In the genomic region with DNA sequence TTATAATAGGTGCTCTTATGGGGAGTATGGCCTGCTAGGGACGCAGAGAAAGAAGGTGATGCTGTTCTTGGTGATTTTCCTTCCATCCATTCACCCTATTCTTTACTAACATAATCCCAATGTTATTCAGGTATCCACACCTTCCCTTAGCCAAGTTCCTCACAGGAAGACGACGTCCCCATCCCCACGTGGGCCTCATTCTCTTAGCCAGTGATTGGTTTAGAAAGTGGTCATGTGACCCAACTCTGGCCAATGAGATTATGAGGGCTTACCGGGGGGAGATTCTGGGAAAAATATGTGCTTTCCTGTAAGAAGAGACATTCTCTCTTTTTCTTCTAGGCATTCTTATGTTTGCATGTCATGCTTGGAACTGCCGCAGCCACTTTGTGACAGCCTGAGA, we compare ENCODE assay signal across 32 cellular contexts.
"Had no signal": no experiment of that assay in that cellular context is flagged by ENCODE, and none has a peak within 500 bp of the region (broad histone marks: within the 10 kb centered on the region; RNA-seq: fewer than 3 reads in every experiment).

No MANE protein-coding gene starts in this region.

- H3K36me3 ChIP-seq: neural progenitor cell, ovary, spleen, suprapubic skin, thoracic aorta, thyroid gland, tibial nerve, upper lobe of left lung, vagina had no signal

- H2AFZ ChIP-seq: neural progenitor cell, parathyroid adenoma had no signal

- H3K27ac ChIP-seq: neural progenitor cell, ovary, parathyroid adenoma, psoas muscle, skin epidermis, spleen, suprapubic skin, thoracic aorta, thyroid gland, tibial nerve, upper lobe of left lung, vagina had no signal

- H3K79me2 ChIP-seq: parathyroid adenoma had no signal

- H3K4me1 ChIP-seq: parathyroid adenoma, psoas muscle, spleen, suprapubic skin, thyroid gland, tibial nerve, vagina had no signal

- H3K4me3 ChIP-seq: neural progenitor cell, ovary, psoas muscle, skin epidermis, smooth muscle cell, spleen, suprapubic skin, thoracic aorta, thyroid gland, tibial nerve, upper lobe of left lung, vagina had no signal

- H3K4me3 Mint-ChIP-seq: natural killer cell; nephron; neural progenitor cell; stimulated activated memory B cell treated with anti-CD40 and anti-IgM and Interleukin-4, amounts not matched to agents 10 μg/mL and 1 μg/mL and 100 μg/mL, for 72 hours; stimulated activated naive CD8-positive, alpha-beta T cell treated with anti-CD3 and anti-CD28 coated beads, Interleukin-15, amount 100 ng/mL, for 72 hours had no signal

- DNase-seq: natural killer cell; occipital lobe; ovary; posterior cingulate gyrus; psoas muscle; right cardiac atrium; spleen; stimulated activated CD4-positive, alpha-beta T cell treated with anti-CD3 and anti-CD28 coated beads, Interleukin-12 subunit alpha, Interleukin-12 subunit beta, amount 100 ng/mL, for 4 hours; stimulated activated CD4-positive, alpha-beta T cell treated with anti-CD3 and anti-CD28 coated beads, Interleukin-1b, Interleukin-23, amount 100 ng/mL, for 48 hours; stimulated activated CD4-positive, alpha-beta T cell treated with anti-CD3 and anti-CD28 coated beads, Interleukin-4, amount 100 ng/mL, for 1 hour; stimulated activated CD4-positive, alpha-beta T cell treated with anti-CD3 and anti-CD28 coated beads, Interleukin-4, amount 100 ng/mL, for 4 hours; stimulated activated CD8-positive, alpha-beta memory T cell treated with anti-CD3 and anti-CD28 coated beads, Interleukin-4, amount 100 ng/mL, for 48 hours; stimulated activated naive CD4-positive, alpha-beta T cell; stimulated activated naive CD8-positive, alpha-beta T cell treated with anti-CD3 and anti-CD28 coated beads, Interleukin-15, amount 100 ng/mL, for 72 hours; stimulated activated naive CD8-positive, alpha-beta T cell treated with anti-CD3 and anti-CD28 coated beads, Interleukin-15, Interleukin-2, amounts not matched to agents 100 U/mL and 50 U/mL, for 24 hours; substantia nigra; thyroid gland; trophoblast cell; upper lobe of left lung had no signal

- H3K4me1 Mint-ChIP-seq: natural killer cell; nephron; neural progenitor cell; stimulated activated memory B cell treated with anti-CD40 and anti-IgM and Interleukin-4, amounts not matched to agents 10 μg/mL and 1 μg/mL and 100 μg/mL, for 72 hours; stimulated activated naive CD8-positive, alpha-beta T cell treated with anti-CD3 and anti-CD28 coated beads, Interleukin-15, amount 100 ng/mL, for 72 hours had no signal

- ATAC-seq: natural killer cell; psoas muscle; right cardiac atrium; sciatic nerve; stimulated activated memory B cell treated with anti-CD40 and anti-IgM and Interleukin-4, amounts not matched to agents 10 μg/mL and 1 μg/mL and 100 μg/mL, for 72 hours; stimulated activated naive CD8-positive, alpha-beta T cell treated with anti-CD3 and anti-CD28 coated beads, Interleukin-15, amount 100 ng/mL, for 72 hours; stimulated activated naive CD8-positive, alpha-beta T cell treated with anti-CD3 and anti-CD28 coated beads, Interleukin-15, Interleukin-2, amounts not matched to agents 100 U/mL and 50 U/mL, for 24 hours had no signal

- H3K9me3 ChIP-seq: ovary, psoas muscle, spleen, suprapubic skin, thoracic aorta, thyroid gland, tibial nerve, upper lobe of left lung, vagina had no signal

- H3K9ac ChIP-seq: neural progenitor cell, parathyroid adenoma had no signal

- H3K4me2 ChIP-seq: neural progenitor cell, smooth muscle cell had no signal

- FAIRE-seq: urothelium cell line had no signal

- H3K27me3 Mint-ChIP-seq: progenitor cell of endocrine pancreas; stimulated activated memory B cell treated with anti-CD40 and anti-IgM and Interleukin-4, amounts not matched to agents 10 μg/mL and 1 μg/mL and 100 μg/mL, for 72 hours; stimulated activated naive CD8-positive, alpha-beta T cell treated with anti-CD3 and anti-CD28 coated beads, Interleukin-15, amount 100 ng/mL, for 72 hours had no signal

- H3K27ac Mint-ChIP-seq: natural killer cell; nephron; progenitor cell of endocrine pancreas; stimulated activated memory B cell treated with anti-CD40 and anti-IgM and Interleukin-4, amounts not matched to agents 10 μg/mL and 1 μg/mL and 100 μg/mL, for 72 hours had no signal

- H3K36me3 Mint-ChIP-seq: natural killer cell; neural progenitor cell; stimulated activated memory B cell treated with anti-CD40 and anti-IgM and Interleukin-4, amounts not matched to agents 10 μg/mL and 1 μg/mL and 100 μg/mL, for 72 hours had no signal

- H3K27me3 ChIP-seq: neural progenitor cell, ovary, spleen, suprapubic skin, thyroid gland, tibial nerve, upper lobe of left lung, vagina had no signal
